In genomic region chr4:71113294-71113693, GRCh38 we compare ENCODE assay signal across 14 cellular contexts.
DNase-seq lines count a peak whose midpoint lies in the region; ATAC-seq, FAIRE-seq and TF ChIP-seq lines count a peak whose summit lies in the region.
"Had no signal": no experiment of that assay in that cellular context is flagged by ENCODE, and none has a peak within 500 bp of the region (broad histone marks: within the 10 kb centered on the region; RNA-seq: fewer than 3 reads in every experiment).

No MANE protein-coding gene starts in this region.

- H3K9me3 ChIP-seq in DND-41 (ENCODE audit: insufficient read depth, low read length, severe bottlenecking) (no peaks in the 10 kb centered on the region), astrocyte (ENCODE audit: insufficient read depth, low read depth, low read length) (no peaks in the 10 kb centered on the region), HepG2 (ENCODE audit: low read length) (no peaks in the 10 kb centered on the region)

- ATAC-seq in DND-41 (ENCODE audit: insufficient read depth, low read depth) (no peak), HepG2 (peak; percentile 72)
- ATAC-seq: activated T-cell treated with anti-CD3 and anti-CD28 coated beads, Interleukin-2, amount 50 U/mL, for 72 hours had no signal

- POLR2A ChIA-PET in HepG2 (lab: Yijun Ruan, JAX): no interaction called here

- intact Hi-C loops in HepG2 (cut with micrococcal nuclease; ENCODE audit: unreplicated experiment): no loop called here

- H3K27ac Mint-ChIP-seq in astrocyte (ENCODE audit: unreplicated experiment): no peak overlapping the region
- H3K27ac Mint-ChIP-seq: activated T-cell treated with anti-CD3 and anti-CD28 coated beads, Interleukin-2, amount 50 U/mL, for 72 hours had no signal

- H3K9ac ChIP-seq in DND-41 (ENCODE audit: low read depth, low read length) (no peak overlapping the region), astrocyte (ENCODE audit: low read length) (no peak overlapping the region), HepG2 (ENCODE audit: insufficient read depth, low read depth, low read length) (no peak overlapping the region)

- H3K4me1 ChIP-seq in DND-41 (ENCODE audit: insufficient read depth, low read length): peaks cover 9% of the 10 kb centered on the region; the same call in 1 of the 2 replicates
- H3K4me1 ChIP-seq in astrocyte (ENCODE audit: insufficient read depth, low read length): no peaks in the 10 kb centered on the region
- no peaks in the 10 kb centered on the region for H3K4me1 ChIP-seq in HepG2 (ENCODE audit: insufficient read depth, low read length)

- H3K27ac ChIP-seq in DND-41 (ENCODE audit: low read length) (no peak overlapping the region), astrocyte (ENCODE audit: low read depth, low read length) (no peak overlapping the region), HepG2 (ENCODE audit: extremely low read length, insufficient read depth, low read length) (no peak overlapping the region)

- CTCF ChIA-PET in HepG2 (lab: Yijun Ruan, JAX; ENCODE audit: low intra/inter-chr PET ratio, low total read pairs): no interaction called here

- H3K4me3 ChIP-seq in DND-41 (ENCODE audit: low read depth in 1 of 2, low read length in 2 of 2): no peak overlapping the region
- no peak overlapping the region for H3K4me3 ChIP-seq in astrocyte (ENCODE audit: insufficient read depth, low read depth, low read length)
- H3K4me3 ChIP-seq in HepG2 (replicated peaks in 1 of 3; ENCODE audit: insufficient read depth in 1 of 3, low read depth in 2 of 3, low read length in 3 of 3): no peak overlapping the region

- BruUV-seq in HepG2 (replicated peaks; lab: Mats Ljungman, UMichigan): no TSS peak

- H4K20me1 ChIP-seq in DND-41 (ENCODE audit: insufficient read depth, low read length) (no peaks in the 10 kb centered on the region), astrocyte (ENCODE audit: insufficient read depth, low read length) (no peaks in the 10 kb centered on the region), HepG2 (ENCODE audit: insufficient read depth, low read length) (no peaks in the 10 kb centered on the region)

- no peaks in the 10 kb centered on the region for H3K36me3 Mint-ChIP-seq in astrocyte (ENCODE audit: low read depth, unreplicated experiment)
- H3K36me3 Mint-ChIP-seq: CD8-positive, alpha-beta memory T cell had no signal

- H3K27me3 ChIP-seq in DND-41 (ENCODE audit: insufficient read depth, low read length, poor library complexity) (no peaks in the 10 kb centered on the region), astrocyte (ENCODE audit: insufficient read depth, low read length) (no peaks in the 10 kb centered on the region), HepG2 (ENCODE audit: control insufficient read depth in 1 of 2, insufficient read depth in 2 of 2, low read length in 2 of 2) (no peaks in the 10 kb centered on the region)

- no peak for TF ChIP-seq POLR2A in HepG2 (IDR thresholded peaks at IDR 0.05; ENCODE audit: insufficient read depth in 1 of 2, low read depth in 2 of 2, low read length in 2 of 2)

- no peaks in the 10 kb centered on the region for H3K4me1 Mint-ChIP-seq in astrocyte (ENCODE audit: low read depth, unreplicated experiment)

- no peak overlapping the region for H3K4me3 Mint-ChIP-seq in astrocyte (ENCODE audit: unreplicated experiment)
- H3K4me3 Mint-ChIP-seq: activated T-cell treated with anti-CD3 and anti-CD28 coated beads, Interleukin-2, amount 50 U/mL, for 72 hours; CD8-positive, alpha-beta memory T cell had no signal

- TF ChIP-seq EP300 in HepG2 (IDR thresholded peaks at IDR 0.05; ENCODE audit: low read depth in 2 of 2, low read length in 2 of 2) (no peak), HepG2 (CRISPR knock-in tag; IDR thresholded peaks at IDR 0.05; ENCODE audit: borderline replicate concordance) (no peak)

- H3K4me2 ChIP-seq in DND-41 (ENCODE audit: insufficient read depth, low read length) (no peak overlapping the region), astrocyte (ENCODE audit: low read length) (no peak overlapping the region), HepG2 (ENCODE audit: low read depth, low read length) (no peak overlapping the region)

- H3K36me3 ChIP-seq in DND-41 (ENCODE audit: insufficient read depth, low read length): no peaks in the 10 kb centered on the region
- H3K36me3 ChIP-seq in astrocyte (ENCODE audit: insufficient read depth, low read length): no peaks in the 10 kb centered on the region
- no peaks in the 10 kb centered on the region for H3K36me3 ChIP-seq in HepG2 (replicated peaks in 1 of 2; ENCODE audit: control insufficient read depth in 1 of 2, insufficient read depth in 2 of 2, low read length in 2 of 2)

- TF ChIP-seq CTCF in DND-41 (IDR thresholded peaks at IDR 0.05; ENCODE audit: borderline replicate concordance, extremely low read depth, low read length, poor library complexity, severe bottlenecking) (peak; percentile 31), astrocyte (IDR thresholded peaks at IDR 0.05; ENCODE audit: insufficient read depth, low read depth, low read length) (peak; percentile 7), HepG2 (CRISPR knock-in tag; IDR thresholded peaks at IDR 0.05) (peak; percentile 40)

- no peaks in the 10 kb centered on the region for H3K27me3 Mint-ChIP-seq in astrocyte (ENCODE audit: low read depth, unreplicated experiment)

- H3K79me2 ChIP-seq in DND-41 (ENCODE audit: insufficient read depth, low read length) (no peaks in the 10 kb centered on the region), astrocyte (ENCODE audit: insufficient read depth, low read length) (no peaks in the 10 kb centered on the region), HepG2 (ENCODE audit: insufficient read depth, low read length) (no peaks in the 10 kb centered on the region)

- no peak for DNase-seq in DND-41
- peak; percentile 69 for DNase-seq in HT-29 (ENCODE audit: low spot score)
- no peak for DNase-seq in astrocyte (ENCODE audit: low read depth)
- no peak for DNase-seq in HepG2 (ENCODE audit: low spot score)
- no peak for DNase-seq in NCI-H128 (lab: John Stamatoyannopoulos, UW; ENCODE audit: unreplicated experiment)
- DNase-seq in NCI-H1105 (lab: John Stamatoyannopoulos, UW): no peak
- no peak for DNase-seq in NCI-H510A (lab: John Stamatoyannopoulos, UW)
- no peak for DNase-seq in NK-92 (lab: John Stamatoyannopoulos, UW; ENCODE audit: unreplicated experiment)
- DNase-seq: activated T-cell treated with anti-CD3 and anti-CD28 coated beads, Interleukin-2, amount 50 U/mL, for 72 hours; amniotic stem cell; CD8-positive, alpha-beta memory T cell; effector CD8-positive, alpha-beta T cell; NCI-H526 treated with DMSO at 0.1 percent for 48 hours; substantia nigra had no signal

- FAIRE-seq in astrocyte (lab: Jason Lieb, UNC) (no peak), HepG2 (lab: Jason Lieb, UNC) (peak; percentile 18)

- H2AFZ ChIP-seq in DND-41 (ENCODE audit: low read depth, low read length) (no peak overlapping the region), astrocyte (ENCODE audit: low read depth, low read length) (no peak overlapping the region), HepG2 (ENCODE audit: low read length) (no peak overlapping the region)

- no peaks in the 10 kb centered on the region for H3K9me3 Mint-ChIP-seq in astrocyte (ENCODE audit: unreplicated experiment)
- H3K9me3 Mint-ChIP-seq: activated T-cell treated with anti-CD3 and anti-CD28 coated beads, Interleukin-2, amount 50 U/mL, for 72 hours; CD8-positive, alpha-beta memory T cell had no signal

- 38% methylated on average over 1 of the region's 1 CpG for WGBS in HepG2 (ENCODE audit: low lambda C conversion rate)

- in situ Hi-C loops in HepG2 (cut with HindIII; ENCODE audit: extremely low pct_ligation_motif_present, low pct_unique_long_range_greater_than_20kb): no loop called here

- no peak for TF ChIP-seq RAD21 in HepG2 (CRISPR knock-in tag; IDR thresholded peaks at IDR 0.05)

TF ChIP-seq in HepG2, 621 proteins besides CTCF, POLR2A, EP300 and RAD21:
- TF ChIP-seq FUBP1 (CRISPR knock-in tag; IDR thresholded peaks at IDR 0.05; ENCODE audit: borderline replicate concordance): no peak
- TF ChIP-seq SMC3 (IDR thresholded peaks at IDR 0.05; ENCODE audit: low read length): 0 out of 2 replicates have a peak, but pooled peaks have one; percentile 4
- TF ChIP-seq ZNF766 (CRISPR knock-in tag; IDR thresholded peaks at IDR 0.05; ENCODE audit: borderline replicate concordance): no peak
- peak; percentile 21; the same call in 1 of the 2 replicates for TF ChIP-seq STAG1 (CRISPR knock-in tag; IDR thresholded peaks at IDR 0.05)
